In genomic region chrX:124325732-124326131, GRCh38 we compare ENCODE assay signal across 38 cellular contexts. TPM values are rescaled to one million over a fixed set of nuclear protein-coding genes. Genes with fewer than 3 reads are reported as not detected.
"Had no signal": no experiment of that assay in that cellular context is flagged by ENCODE, and none has a peak within 500 bp of the region (broad histone marks: within the 10 kb centered on the region; RNA-seq: fewer than 3 reads in every experiment).

No MANE protein-coding gene starts in this region.

- H3K9me3 ChIP-seq: left ventricle myocardium inferior, neutrophil, right atrium auricular region, right lobe of liver, testis, thyroid gland, transverse colon, upper lobe of left lung, vagina had no signal

- FAIRE-seq: islet of Langerhans had no signal

- DNase-seq: hypothalamus; immature natural killer cell; left ventricle myocardium inferior; mesendoderm; naive B cell; natural killer cell; nephron progenitor cell; occipital lobe; right lobe of liver; stimulated activated CD4-positive, alpha-beta T cell treated with anti-CD3 and anti-CD28 coated beads, Interleukin-1b, Interleukin-23, amount 100 ng/mL, for 48 hours; stimulated activated CD4-positive, alpha-beta T cell treated with anti-CD3 and anti-CD28 coated beads, Interleukin-2, amount 100 ng/mL, for 48 hours; stimulated activated CD4-positive, alpha-beta T cell treated with anti-CD3 and anti-CD28 coated beads, Interleukin-4, amount 100 ng/mL, for 4 hours; stimulated activated CD8-positive, alpha-beta memory T cell treated with anti-CD3 and anti-CD28 coated beads, Interleukin-4, amount 100 ng/mL, for 48 hours; stimulated activated naive CD4-positive, alpha-beta T cell treated with Interleukin-2 at 50 U/mL for 16 hours; stimulated activated naive CD8-positive, alpha-beta T cell treated with anti-CD3 and anti-CD28 coated beads, Interleukin-15, amount 100 ng/mL, for 72 hours; substantia nigra; testis; thyroid gland; transverse colon; upper lobe of left lung had no signal

- H3K9ac ChIP-seq: neural progenitor cell had no signal

- ATAC-seq: natural killer cell; right lobe of liver; stimulated activated memory B cell treated with anti-CD40 and anti-IgM and Interleukin-4, amounts not matched to agents 10 μg/mL and 1 μg/mL and 100 μg/mL, for 72 hours; stimulated activated naive CD8-positive, alpha-beta T cell treated with anti-CD3 and anti-CD28 coated beads, Interleukin-15, amount 100 ng/mL, for 72 hours had no signal

- H3K36me3 ChIP-seq: left ventricle myocardium inferior, neural progenitor cell, neutrophil, right atrium auricular region, right lobe of liver, thyroid gland, transverse colon, upper lobe of left lung, vagina had no signal

- H3K27ac ChIP-seq: left ventricle myocardium inferior, neural progenitor cell, neutrophil, right atrium auricular region, right lobe of liver, testis, thyroid gland, transverse colon, upper lobe of left lung, vagina had no signal

- H3K4me2 ChIP-seq: neural progenitor cell, smooth muscle cell had no signal

- H3K4me1 ChIP-seq: left ventricle myocardium inferior, neural progenitor cell, right atrium auricular region, right lobe of liver, testis, thyroid gland, transverse colon, upper lobe of left lung, vagina had no signal

- H3K4me3 ChIP-seq: left ventricle myocardium inferior, lung, neural progenitor cell, right atrium auricular region, right lobe of liver, smooth muscle cell, testis, thyroid gland, transverse colon, upper lobe of left lung, vagina had no signal

RNA-seq across cellular contexts. Expression of gene TEX13D, which starts 6.7 kb away (rescaled TPM):
- total RNA-seq: kidney epithelial cell, left ventricle myocardium inferior, lower leg skin, lung, mesothelial cell of epicardium, mononuclear cell, occipital lobe, osteocyte, progenitor cell of endocrine pancreas, pulmonary artery endothelial cell, renal cortical epithelial cell, right atrium auricular region, right lobe of liver, skeletal muscle tissue, thyroid gland, upper lobe of left lung, urinary bladder, vagina had no signal
- polyA plus RNA-seq: immature natural killer cell, smooth muscle cell, urinary bladder had no signal

RNA-seq across cellular contexts. Expression of gene SH2D1A, which starts 20.6 kb away (rescaled TPM):
- total RNA-seq: kidney epithelial cell, mesothelial cell of epicardium, occipital lobe, progenitor cell of endocrine pancreas, pulmonary artery endothelial cell, renal cortical epithelial cell, smooth muscle cell, testis had no signal
- polyA plus RNA-seq: smooth muscle cell had no signal
